In the genomic region with DNA sequence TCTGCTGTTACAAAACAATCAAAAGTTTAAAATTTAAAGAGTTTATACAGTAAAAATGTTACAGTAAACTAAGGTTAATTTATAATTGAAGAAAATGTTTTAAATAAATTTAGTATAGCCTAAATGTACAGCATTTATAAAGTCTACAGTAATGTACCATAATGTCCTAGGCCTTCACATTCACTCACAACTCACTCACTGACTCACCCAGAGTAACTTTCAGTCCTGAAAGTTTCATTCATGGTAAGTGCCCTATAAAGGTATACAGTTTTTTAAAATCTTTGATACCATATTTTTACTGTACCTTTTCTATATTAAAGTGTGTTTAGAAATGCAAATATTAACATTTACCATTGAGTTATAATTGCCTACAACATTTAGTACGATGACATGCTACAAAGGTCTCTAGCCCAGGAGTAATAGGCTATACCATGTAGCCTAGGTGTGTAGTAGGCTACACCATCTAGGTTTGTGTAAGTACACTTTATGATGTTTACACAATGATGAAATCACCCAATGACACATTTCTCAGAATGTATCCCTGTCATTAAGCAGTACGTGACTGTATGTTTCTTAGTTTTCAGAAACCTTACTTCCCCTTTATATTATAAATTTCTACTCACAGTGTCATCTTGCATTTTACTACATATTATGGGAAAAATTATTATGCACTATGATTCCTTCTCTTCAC, we compare ENCODE assay signal across 18 cellular contexts.
"Had no signal": no experiment of that assay in that cellular context is flagged by ENCODE, and none has a peak within 500 bp of the region (broad histone marks: within the 10 kb centered on the region; RNA-seq: fewer than 3 reads in every experiment).

No MANE protein-coding gene starts in this region.

- H3K27ac ChIP-seq: brain microvascular endothelial cell, right atrium auricular region, skin epidermis, tibial nerve, uterus had no signal

- H3K4me3 ChIP-seq: right atrium auricular region, skin epidermis, tibial nerve, uterus had no signal

- H3K4me1 ChIP-seq: right atrium auricular region, tibial nerve had no signal

- ATAC-seq: effector memory CD8-positive, alpha-beta T cell; natural killer cell treated with Interleukin-12 subunit alpha and Interleukin-12 subunit beta and Interleukin-15 and Interleukin-18, amount 100 ng/mL, for 72 hours had no signal

- DNase-seq: activated CD4-positive, alpha-beta T cell treated with anti-CD3 and anti-CD28 coated beads, Interleukin-2, amount 50 U/mL, for 4 hours; activated CD4-positive, CD25-positive, alpha-beta regulatory T cell treated with anti-CD3 and anti-CD28 coated beads, Interleukin-2, amount 50 U/mL, for 72 hours; activated naive CD4-positive, alpha-beta T cell; activated naive CD8-positive, alpha-beta T cell treated with anti-CD3 and anti-CD28 coated beads, Interleukin-2, amount 10 ng/mL, durations not matched to agents 7 days and 5 days; activated T-cell treated with anti-CD3 and anti-CD28 coated beads for 4 hours; anterior cingulate cortex; brain microvascular endothelial cell; effector memory CD8-positive, alpha-beta T cell; erythroblast; mesendoderm; stimulated activated CD4-positive, alpha-beta T cell treated with anti-CD3 and anti-CD28 coated beads, Interleukin-4, amount 100 ng/mL, for 24 hours; stimulated activated naive CD4-positive, alpha-beta T cell; T1000; uterus had no signal

- H3K9me3 ChIP-seq: right atrium auricular region, tibial nerve, uterus had no signal

- H3K36me3 ChIP-seq: brain microvascular endothelial cell, right atrium auricular region, tibial nerve, uterus had no signal

- H3K27me3 ChIP-seq: brain microvascular endothelial cell, right atrium auricular region, tibial nerve, uterus had no signal
